ENCODE assay signal across 21 cellular contexts in the genomic region with DNA sequence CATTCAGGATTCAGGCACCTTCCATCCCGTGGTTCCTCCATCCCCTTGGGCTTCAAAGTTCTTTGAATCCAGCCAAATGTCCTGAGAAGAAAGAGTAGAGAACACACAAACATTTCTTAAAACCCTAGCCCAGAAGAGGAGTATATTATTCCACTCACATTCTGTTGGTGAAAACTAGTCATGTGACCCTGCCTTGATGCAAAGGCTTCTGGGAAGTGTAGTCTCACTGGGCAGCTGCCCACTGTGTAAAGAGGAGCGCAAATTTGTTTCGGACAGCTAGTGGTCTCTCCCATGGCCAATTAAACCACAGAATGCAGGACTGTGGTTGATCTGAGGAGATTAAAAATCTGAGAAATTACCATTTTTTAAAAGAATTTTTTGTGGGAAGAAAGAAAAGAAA.
DNase-seq lines count a peak whose midpoint lies in the region; ATAC-seq, FAIRE-seq and TF ChIP-seq lines count a peak whose summit lies in the region.
"Had no signal": no experiment of that assay in that cellular context is flagged by ENCODE, and none has a peak within 500 bp of the region (broad histone marks: within the 10 kb centered on the region; RNA-seq: fewer than 3 reads in every experiment).

No MANE protein-coding gene starts in this region.

- H3K27ac Mint-ChIP-seq in activated CD4-positive, alpha-beta T cell treated with anti-CD3 and anti-CD28 coated beads for 36 hours: no peak overlapping the region
- H3K27ac Mint-ChIP-seq: CD8-positive, alpha-beta T cell had no signal

- H3K9me2 ChIP-seq in HCT116 (ENCODE audit: insufficient read depth): no peaks in the 10 kb centered on the region

- H3K4me3 ChIP-seq in BE2C (ENCODE audit: low read depth, low read length) (no peak overlapping the region), HCT116 (replicated peaks in 1 of 2; ENCODE audit: low read depth in 1 of 2, low read length in 2 of 2) (no peak overlapping the region), H1 (ENCODE audit: extremely low read depth in 1 of 4, insufficient read depth in 2 of 4, low read depth in 3 of 4, low read length in 4 of 4) (no peak overlapping the region), mesenchymal stem cell (ENCODE audit: insufficient read depth in 1 of 2, low read depth in 1 of 2, low read length in 2 of 2) (no peak overlapping the region)
- H3K4me3 ChIP-seq: BLaER1 treated with 17β-estradiol and CSF1 and Interleukin-3, amounts not matched to agents 10 nM and 100 nM; MG63 had no signal

- H2BK120ac ChIP-seq in H1 (replicated peaks; ENCODE audit: low read depth, low read length) (no peak overlapping the region), mesenchymal stem cell (ENCODE audit: low read depth, low read length) (no peak overlapping the region)

- H3K4me2 ChIP-seq in HCT116 (ENCODE audit: low read length) (no peak overlapping the region), H1 (ENCODE audit: insufficient read depth in 1 of 2, low read depth in 2 of 2, low read length in 2 of 2) (no peak overlapping the region), mesenchymal stem cell (ENCODE audit: low read length, poor library complexity, severe bottlenecking) (no peak overlapping the region)
- H3K4me2 ChIP-seq: BLaER1 treated with 17β-estradiol and CSF1 and Interleukin-3, amounts not matched to agents 10 nM and 100 nM had no signal

- H3K9ac ChIP-seq in HCT116 (ENCODE audit: low read length): no peak overlapping the region
- H3K9ac ChIP-seq in H1 (replicated peaks in 1 of 4; ENCODE audit: extremely low read depth in 1 of 4, low read depth in 3 of 4, low read length in 3 of 4): no peak overlapping the region
- no peak overlapping the region for H3K9ac ChIP-seq in mesenchymal stem cell (ENCODE audit: low read length)
- H3K9ac ChIP-seq: BLaER1 treated with 17β-estradiol and CSF1 and Interleukin-3, amounts not matched to agents 10 nM and 100 nM had no signal

- no peaks in the 10 kb centered on the region for H3K9me3 Mint-ChIP-seq in activated CD4-positive, alpha-beta T cell treated with anti-CD3 and anti-CD28 coated beads for 36 hours (ENCODE audit: low read depth)
- H3K9me3 Mint-ChIP-seq: CD8-positive, alpha-beta T cell had no signal

- no peaks in the 10 kb centered on the region for H3K23me2 ChIP-seq in H1 (ENCODE audit: low read depth, low read length)

- H2BK12ac ChIP-seq in H1 (ENCODE audit: low read depth, low read length) (no peak overlapping the region), mesenchymal stem cell (ENCODE audit: low read length in 2 of 2) (no peak overlapping the region)

- H3K27me3 Mint-ChIP-seq in activated CD4-positive, alpha-beta T cell treated with anti-CD3 and anti-CD28 coated beads for 36 hours: peaks cover 7% of the 10 kb centered on the region

- H2BK15ac ChIP-seq in H1 (ENCODE audit: low read length) (no peak overlapping the region), mesenchymal stem cell (ENCODE audit: low read depth, poor library complexity, severe bottlenecking) (no peak overlapping the region)

- DNase-seq in BE2C (peak; percentile 7), HCT116 (ENCODE audit: low read depth, low spot score) (no peak), H1 (ENCODE audit: low read depth in 1 of 2, low spot score in 2 of 2) (no peak), mesenchymal stem cell (no peak)
- no peak for DNase-seq in activated CD4-positive, alpha-beta T cell treated with anti-CD3 and anti-CD28 coated beads for 36 hours
- no peak for DNase-seq in stimulated activated naive CD4-positive, alpha-beta T cell treated with Interleukin-2 at 50 U/mL for 16 hours (lab: John Stamatoyannopoulos, UW)
- DNase-seq: Caco-2; CD8-positive, alpha-beta T cell; GOT3; KG1; MG63; NCI-H2029; NCI-H446 treated with DMSO at 0.1 percent for 48 hours; NCI-H526; SHP77 had no signal

- H3K4me1 ChIP-seq in BE2C (no peaks in the 10 kb centered on the region), HCT116 (ENCODE audit: control insufficient read depth in 1 of 2, insufficient read depth in 2 of 2, low read length in 2 of 2) (no peaks in the 10 kb centered on the region), H1 (replicated peaks in 1 of 4; ENCODE audit: control insufficient read depth in 3 of 4, insufficient read depth in 4 of 4, low read length in 3 of 4) (no peaks in the 10 kb centered on the region), mesenchymal stem cell (ENCODE audit: control insufficient read depth, insufficient read depth, low read depth, low read length) (no peaks in the 10 kb centered on the region)
- H3K4me1 ChIP-seq: BLaER1 treated with 17β-estradiol and CSF1 and Interleukin-3, amounts not matched to agents 10 nM and 100 nM; Caco-2 had no signal

- H3K14ac ChIP-seq in H1 (ENCODE audit: insufficient read length): no peak overlapping the region
- H3K14ac ChIP-seq in mesenchymal stem cell (ENCODE audit: low read length in 2 of 2): no peak overlapping the region

- H4K20me1 ChIP-seq in HCT116 (ENCODE audit: insufficient read depth) (no peaks in the 10 kb centered on the region), H1 (replicated peaks in 1 of 2; ENCODE audit: control insufficient read depth in 1 of 2, insufficient read depth in 2 of 2, low read length in 2 of 2) (no peaks in the 10 kb centered on the region)
- H4K20me1 ChIP-seq: BLaER1 treated with 17β-estradiol and CSF1 and Interleukin-3, amounts not matched to agents 10 nM and 100 nM had no signal

- H4K8ac ChIP-seq in H1 (ENCODE audit: extremely low read depth, insufficient read depth, low read length) (no peak overlapping the region), mesenchymal stem cell (ENCODE audit: low read length) (no peak overlapping the region)

- H3K56ac ChIP-seq in H1 (replicated peaks; ENCODE audit: insufficient read length, low read depth, low read length): no peak overlapping the region

- BruUV-seq in HCT116 (replicated peaks; lab: Mats Ljungman, UMichigan): no TSS peak

- H3K23ac ChIP-seq in H1 (ENCODE audit: insufficient read length) (no peak overlapping the region), mesenchymal stem cell (ENCODE audit: low read length in 2 of 2) (no peak overlapping the region)

- peak; percentile 52 for FAIRE-seq in H1 (lab: Jason Lieb, UNC)
- FAIRE-seq: A204.1, G401.6 had no signal

- no peak overlapping the region for H3K4me3 Mint-ChIP-seq in activated CD4-positive, alpha-beta T cell treated with anti-CD3 and anti-CD28 coated beads for 36 hours
- H3K4me3 Mint-ChIP-seq: CD8-positive, alpha-beta T cell had no signal

- TF ChIP-seq RAD21 in HCT116 (IDR thresholded peaks at IDR 0.05; ENCODE audit: low read depth): no peak
- no peak for TF ChIP-seq RAD21 in H1 (IDR thresholded peaks at IDR 0.05 in 1 of 2, conservative IDR thresholded peaks at IDR 0.05 in 1 of 2; ENCODE audit: low read depth in 2 of 2, low read length in 2 of 2)

- H3K79me1 ChIP-seq in H1 (ENCODE audit: low read depth, low read length) (no peaks in the 10 kb centered on the region), mesenchymal stem cell (replicated peaks; ENCODE audit: low read length, poor library complexity, severe bottlenecking) (no peaks in the 10 kb centered on the region)

- H3K18ac ChIP-seq in H1 (ENCODE audit: extremely low read depth, low read length) (no peak overlapping the region), mesenchymal stem cell (ENCODE audit: low read depth in 1 of 2, low read length in 2 of 2) (no peak overlapping the region)

- intact Hi-C loops in HCT116 (cut with micrococcal nuclease): no loop called here
- intact Hi-C loops in activated CD4-positive, alpha-beta T cell treated with anti-CD3 and anti-CD28 coated beads for 36 hours (cut with DNase I, micrococcal nuclease): no loop called here

- POLR2A ChIA-PET in HCT116 (lab: Charles Lee): no interaction called here
- POLR2A ChIA-PET in H1 (lab: Charles Lee; ENCODE audit: partially characterized antibody): no interaction called here
- POLR2A ChIA-PET in activated CD4-positive, alpha-beta T cell treated with anti-CD3 and anti-CD28 coated beads for 36 hours (lab: Charles Lee): no interaction called here

- RAD21 ChIA-PET in HCT116 (lab: Charles Lee; ENCODE audit: low non-redundant PET in 1 of 2, low total read pairs in 2 of 2, uncharacterized antibody in 2 of 2, unreplicated experiment in 2 of 2): no interaction called here

- H3K36me3 Mint-ChIP-seq in activated CD4-positive, alpha-beta T cell treated with anti-CD3 and anti-CD28 coated beads for 36 hours (ENCODE audit: low read depth): no peaks in the 10 kb centered on the region
- H3K36me3 Mint-ChIP-seq: CD8-positive, alpha-beta T cell had no signal

- no peak overlapping the region for H4K5ac ChIP-seq in H1 (ENCODE audit: insufficient read length, low read depth, low read length)

- no peak for TF ChIP-seq EP300 in H1 (IDR thresholded peaks at IDR 0.05; ENCODE audit: borderline replicate concordance in 1 of 2, low read depth in 2 of 2, low read length in 2 of 2)

- H3K9me3 ChIP-seq in BE2C (no peaks in the 10 kb centered on the region), HCT116 (ENCODE audit: control insufficient read depth in 1 of 2, insufficient read depth in 1 of 2, low read depth in 1 of 2, low read length in 2 of 2) (no peaks in the 10 kb centered on the region), H1 (ENCODE audit: insufficient read depth in 2 of 2, low read depth in 1 of 2, low read length in 1 of 2) (no peaks in the 10 kb centered on the region), mesenchymal stem cell (ENCODE audit: control insufficient read depth, low read length) (no peaks in the 10 kb centered on the region)
- H3K9me3 ChIP-seq: BLaER1 treated with 17β-estradiol and CSF1 and Interleukin-3, amounts not matched to agents 10 nM and 100 nM; Caco-2; MG63 had no signal

- CTCF ChIA-PET in HCT116 (lab: Charles Lee): no interaction called here
- CTCF ChIA-PET in H1 (lab: Charles Lee; ENCODE audit: partially characterized antibody): no interaction called here
- CTCF ChIA-PET in activated CD4-positive, alpha-beta T cell treated with anti-CD3 and anti-CD28 coated beads for 36 hours (lab: Charles Lee): no interaction called here

- no peak overlapping the region for H2BK5ac ChIP-seq in H1 (ENCODE audit: low read depth, low read length)
- no peak overlapping the region for H2BK5ac ChIP-seq in mesenchymal stem cell (ENCODE audit: low read depth, low read length, poor library complexity, severe bottlenecking)

- H3K4ac ChIP-seq in H1 (replicated peaks; ENCODE audit: insufficient read length, low read depth, low read length) (no peak overlapping the region), mesenchymal stem cell (ENCODE audit: low read depth in 1 of 2, low read length in 2 of 2) (no peak overlapping the region)

- H3K79me2 ChIP-seq in HCT116 (ENCODE audit: insufficient read depth, low read length) (no peaks in the 10 kb centered on the region), H1 (ENCODE audit: control insufficient read depth in 1 of 2, insufficient read depth in 2 of 2, low read length in 2 of 2) (no peaks in the 10 kb centered on the region)

- H2AFZ ChIP-seq in HCT116 (ENCODE audit: low read depth, low read length, poor library complexity, severe bottlenecking): no peak overlapping the region
- H2AFZ ChIP-seq in H1 (ENCODE audit: low read length): peak overlapping the region; percentile 97
- no peak overlapping the region for H2AFZ ChIP-seq in mesenchymal stem cell (ENCODE audit: low read depth, low read length)

- H2BK20ac ChIP-seq in H1 (ENCODE audit: low read length): no peak overlapping the region

- TF ChIP-seq POLR2A in HCT116 (IDR thresholded peaks at IDR 0.05; ENCODE audit: borderline replicate concordance, extremely low read depth, insufficient read depth, insufficient read length) (no peak), H1 (IDR thresholded peaks at IDR 0.05; ENCODE audit: control extremely low read depth in 1 of 2, low read depth in 2 of 2, low read length in 2 of 2) (no peak)

- H4K91ac ChIP-seq in H1 (replicated peaks; ENCODE audit: insufficient read length, low read length) (no peak overlapping the region), mesenchymal stem cell (ENCODE audit: low read length) (no peak overlapping the region)

- H3K36me3 ChIP-seq in BE2C (no peaks in the 10 kb centered on the region), HCT116 (ENCODE audit: control insufficient read depth in 1 of 2, insufficient read depth in 2 of 2, low read length in 2 of 2) (no peaks in the 10 kb centered on the region), H1 (ENCODE audit: control insufficient read depth in 2 of 4, insufficient read depth in 4 of 4, low read length in 3 of 4) (no peaks in the 10 kb centered on the region), mesenchymal stem cell (ENCODE audit: control insufficient read depth in 1 of 2, insufficient read depth in 2 of 2, low read depth in 1 of 2, low read length in 2 of 2) (no peaks in the 10 kb centered on the region)
- H3K36me3 ChIP-seq: BLaER1 treated with 17β-estradiol and CSF1 and Interleukin-3, amounts not matched to agents 10 nM and 100 nM; MG63 had no signal

- TF ChIP-seq CTCF in BE2C (IDR thresholded peaks at IDR 0.05; ENCODE audit: low read depth, low read length) (no peak), HCT116 (IDR thresholded peaks at IDR 0.05 in 2 of 3, conservative IDR thresholded peaks at IDR 0.05 in 1 of 3; ENCODE audit: borderline replicate concordance in 1 of 3, insufficient read depth in 1 of 3, low read depth in 2 of 3, low read length in 2 of 3) (no peak), H1 (IDR thresholded peaks at IDR 0.05; ENCODE audit: control extremely low read depth in 1 of 3, insufficient read depth in 1 of 3, low read depth in 1 of 3, low read length in 3 of 3) (no peak)

- H3K27me3 ChIP-seq in BE2C (no peaks in the 10 kb centered on the region; the same call in 1 of the 2 replicates), HCT116 (ENCODE audit: insufficient read depth, low read length) (0 out of 2 replicates have a peak, but pooled peaks cover 6% of the 10 kb centered on the region), H1 (replicated peaks in 1 of 4; ENCODE audit: control insufficient read depth in 3 of 4, extremely low read depth in 1 of 4, insufficient read depth in 3 of 4, low read length in 3 of 4) (no peaks in the 10 kb centered on the region), mesenchymal stem cell (ENCODE audit: control insufficient read depth in 1 of 2, insufficient read depth in 1 of 2, low read length in 2 of 2) (no peaks in the 10 kb centered on the region)
- H3K27me3 ChIP-seq: BLaER1 treated with 17β-estradiol and CSF1 and Interleukin-3, amounts not matched to agents 10 nM and 100 nM; MG63 had no signal

- H3K4me1 Mint-ChIP-seq in activated CD4-positive, alpha-beta T cell treated with anti-CD3 and anti-CD28 coated beads for 36 hours: no peaks in the 10 kb centered on the region

- ATAC-seq in HCT116 (peak; percentile 42; the same call in 1 of the 2 replicates), GM19395 (IDR thresholded peaks at IDR 0.05; ENCODE audit: unreplicated experiment) (no peak)
- ATAC-seq in activated CD4-positive, alpha-beta T cell treated with anti-CD3 and anti-CD28 coated beads for 36 hours: no peak
- ATAC-seq: CD8-positive, alpha-beta T cell; Panc1 had no signal

- H3K27ac ChIP-seq in HCT116 (ENCODE audit: low read depth, low read length) (no peak overlapping the region), H1 (ENCODE audit: low read depth, low read length) (no peak overlapping the region), mesenchymal stem cell (ENCODE audit: low read length, poor library complexity, severe bottlenecking) (no peak overlapping the region)
- H3K27ac ChIP-seq: BLaER1 treated with 17β-estradiol and CSF1 and Interleukin-3, amounts not matched to agents 10 nM and 100 nM; RWPE1 had no signal

- 87% methylated on average over 3 of the region's 3 CpGs; no CpG with 5 or more reads in 1 of the 2 experiments for WGBS in H1 (ENCODE audit: extremely low coverage in 1 of 2, insufficient coverage in 1 of 2, insufficient read length in 1 of 2, insufficient replicate concordance in 2 of 2, low coverage in 1 of 2, low lambda C conversion rate in 2 of 2, missing lambda C conversion rate in 1 of 2), 2 experiments
- 89% methylated on average over 3 of the region's 3 CpGs for WGBS in mesenchymal stem cell

- no peak overlapping the region for H2AK5ac ChIP-seq in H1 (ENCODE audit: low read depth, low read length)
- peak overlapping the region; percentile 57 for H2AK5ac ChIP-seq in mesenchymal stem cell (ENCODE audit: low read length, severe bottlenecking)
